ENCODE assay signal across 28 cellular contexts in the genomic region with DNA sequence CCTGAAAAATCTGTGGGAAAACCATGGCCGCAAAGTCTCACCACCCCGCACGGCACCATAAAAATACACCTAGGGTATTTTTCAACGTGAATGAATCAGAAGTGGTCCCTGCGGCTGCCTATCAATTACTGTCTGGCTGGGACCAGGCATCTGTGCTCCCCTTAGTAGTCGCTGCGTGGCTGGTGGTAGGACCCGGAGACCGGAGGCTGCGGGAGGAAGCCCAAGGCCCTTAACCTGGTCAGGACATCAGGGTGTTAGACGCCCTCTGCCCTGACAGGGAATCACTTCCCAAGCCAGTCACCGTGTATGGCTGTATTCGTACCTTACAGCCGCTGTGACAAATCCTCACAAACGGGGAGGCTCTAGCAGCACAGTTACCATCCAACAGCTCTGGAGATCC.
"Had no signal": no experiment of that assay in that cellular context is flagged by ENCODE, and none has a peak within 500 bp of the region (broad histone marks: within the 10 kb centered on the region; RNA-seq: fewer than 3 reads in every experiment).

No MANE protein-coding gene starts in this region.

- H3K4me3 Mint-ChIP-seq: effector memory CD8-positive, alpha-beta T cell; memory B cell; naive thymus-derived CD4-positive, alpha-beta T cell; nephron; neural progenitor cell; stimulated activated naive CD8-positive, alpha-beta T cell treated with anti-CD3 and anti-CD28 coated beads, Interleukin-15, amount 100 ng/mL, for 72 hours had no signal

- H3K4me3 ChIP-seq: coronary artery, esophagus squamous epithelium, lung, neural progenitor cell, ovary, right lobe of liver, smooth muscle cell, suprapubic skin, transverse colon, vagina had no signal

- H3K9me3 Mint-ChIP-seq: effector memory CD8-positive, alpha-beta T cell; nephron; stimulated activated naive CD8-positive, alpha-beta T cell treated with anti-CD3 and anti-CD28 coated beads, Interleukin-15, amount 100 ng/mL, for 72 hours had no signal

- FAIRE-seq: endometrium, keratinocyte had no signal

- ATAC-seq: effector memory CD8-positive, alpha-beta T cell; left lobe of liver; naive thymus-derived CD4-positive, alpha-beta T cell; stimulated activated naive CD8-positive, alpha-beta T cell treated with anti-CD3 and anti-CD28 coated beads, Interleukin-15, amount 100 ng/mL, for 72 hours had no signal

- H3K27ac Mint-ChIP-seq: effector memory CD8-positive, alpha-beta T cell; memory B cell; naive thymus-derived CD4-positive, alpha-beta T cell had no signal

- H3K36me3 ChIP-seq: esophagus squamous epithelium, neural progenitor cell, ovary, right lobe of liver, suprapubic skin, transverse colon, vagina had no signal

- H3K27me3 ChIP-seq: neural progenitor cell, ovary, right lobe of liver, transverse colon, vagina had no signal

- H3K9ac ChIP-seq: neural progenitor cell had no signal

- H3K9me3 ChIP-seq: esophagus squamous epithelium, ovary, right lobe of liver, suprapubic skin, transverse colon, vagina had no signal

- DNase-seq: dermis blood vessel endothelial cell; effector memory CD8-positive, alpha-beta T cell; erythroblast; esophagus squamous epithelium; foreskin melanocyte; hypothalamus; naive thymus-derived CD4-positive, alpha-beta T cell; nucleus accumbens; ovary; right lobe of liver; stimulated activated CD4-positive, alpha-beta T cell treated with anti-CD3 and anti-CD28 coated beads, Interleukin-12 subunit alpha, Interleukin-12 subunit beta, amount 100 ng/mL, for 4 hours; stimulated activated CD4-positive, alpha-beta T cell treated with anti-CD3 and anti-CD28 coated beads, Interleukin-1b, Interleukin-23, amount 100 ng/mL, for 48 hours; stimulated activated CD4-positive, alpha-beta T cell treated with anti-CD3 and anti-CD28 coated beads, Interleukin-4, amount 100 ng/mL, for 1 hour; stimulated activated CD8-positive, alpha-beta memory T cell treated with anti-CD3 and anti-CD28 coated beads, Interleukin-4, amount 100 ng/mL, for 48 hours; stimulated activated naive CD4-positive, alpha-beta T cell; stimulated activated naive CD8-positive, alpha-beta T cell treated with anti-CD3 and anti-CD28 coated beads, Interleukin-15, amount 100 ng/mL, for 72 hours; transverse colon had no signal

- H3K27ac ChIP-seq: coronary artery, esophagus squamous epithelium, ovary, right lobe of liver, suprapubic skin, transverse colon, vagina had no signal

- H3K36me3 Mint-ChIP-seq: naive thymus-derived CD4-positive, alpha-beta T cell had no signal

- H3K4me1 ChIP-seq: esophagus squamous epithelium, right lobe of liver, suprapubic skin, transverse colon, vagina had no signal

- H3K4me2 ChIP-seq: smooth muscle cell had no signal

- H3K4me1 Mint-ChIP-seq: naive thymus-derived CD4-positive, alpha-beta T cell; stimulated activated naive CD8-positive, alpha-beta T cell treated with anti-CD3 and anti-CD28 coated beads, Interleukin-15, amount 100 ng/mL, for 72 hours had no signal
